Comparison of ENCODE assay signal across 1 cellular context in genomic region chr9:122092611-122093506, GRCh38.
TF ChIP-seq lines count a peak whose summit lies in the region.

Gene TTLL11 (minus strand): TSS chr9:122093308. CDS start chr9:122093148, 160 bp downstream.

TF ChIP-seq in HepG2, 621 proteins besides CTCF, POLR2A, EP300 and RAD21 (continued from another document and continues in another):
- TF ChIP-seq ZNF407 (CRISPR knock-in tag; IDR thresholded peaks at IDR 0.05; ENCODE audit: not compliant biosample characterization) (peak; percentile 37), PAF1 (CRISPR knock-in tag; IDR thresholded peaks at IDR 0.05) (no peak), ZNF331 (CRISPR knock-in tag; IDR thresholded peaks at IDR 0.05) (peak; percentile 78; the same call in 1 of the 2 replicates), ZFP36L2 (CRISPR knock-in tag; IDR thresholded peaks at IDR 0.05) (no peak), ZBTB8A (CRISPR knock-in tag; IDR thresholded peaks at IDR 0.05; ENCODE audit: borderline replicate concordance, low read depth) (no peak), TARDBP (CRISPR knock-in tag; IDR thresholded peaks at IDR 0.05) (peak; percentile 67), DBP (CRISPR knock-in tag; IDR thresholded peaks at IDR 0.05; ENCODE audit: not compliant biosample characterization) (no peak), ZNF451 (CRISPR knock-in tag; IDR thresholded peaks at IDR 0.05) (peak; percentile 42; the same call in 1 of the 2 replicates), IKZF4 (CRISPR knock-in tag; IDR thresholded peaks at IDR 0.05; ENCODE audit: borderline replicate concordance, low read depth, not compliant biosample characterization) (no peak), ZNF326 (CRISPR knock-in tag; IDR thresholded peaks at IDR 0.05; ENCODE audit: borderline replicate concordance) (no peak), ZNF446 (CRISPR knock-in tag; IDR thresholded peaks at IDR 0.05) (peak; percentile 63; the same call in 1 of the 2 replicates), ZNF678 (CRISPR knock-in tag; IDR thresholded peaks at IDR 0.05) (no peak), ZNF335 (CRISPR knock-in tag; IDR thresholded peaks at IDR 0.05) (0 out of 2 replicates have a peak, but pooled peaks have one; percentile 49), EED (CRISPR knock-in tag; IDR thresholded peaks at IDR 0.05) (no peak; the same call in none of the 2 replicates), ELF3 (CRISPR knock-in tag; IDR thresholded peaks at IDR 0.05) (peak; percentile 54; the same call in 1 of the 2 replicates), ZNF235 (CRISPR knock-in tag; IDR thresholded peaks at IDR 0.05; ENCODE audit: borderline replicate concordance) (0 out of 2 replicates have a peak, but pooled peaks have one; percentile 20), STAT6 (CRISPR knock-in tag; IDR thresholded peaks at IDR 0.05; ENCODE audit: borderline replicate concordance) (no peak), ZNF543 (CRISPR knock-in tag; IDR thresholded peaks at IDR 0.05) (no peak), NCOA5 (CRISPR knock-in tag; IDR thresholded peaks at IDR 0.05) (no peak), ZBTB3 (CRISPR knock-in tag; IDR thresholded peaks at IDR 0.05; ENCODE audit: borderline replicate concordance, low read depth) (no peak), CENPT (CRISPR knock-in tag; IDR thresholded peaks at IDR 0.05; ENCODE audit: low read depth) (peak; percentile 64; the same call in 1 of the 2 replicates), NR3C1 (CRISPR knock-in tag; IDR thresholded peaks at IDR 0.05) (no peak), ZNF264 (CRISPR knock-in tag; IDR thresholded peaks at IDR 0.05) (no peak), WIZ (CRISPR knock-in tag; IDR thresholded peaks at IDR 0.05) (no peak), TEAD3 (CRISPR knock-in tag; optimal IDR thresholded peaks at IDR 0.05; ENCODE audit: borderline replicate concordance) (peak; percentile 25), CSRNP1 (CRISPR knock-in tag; IDR thresholded peaks at IDR 0.05) (peak; percentile 72; the same call in 1 of the 2 replicates), REPIN1 (CRISPR knock-in tag; IDR thresholded peaks at IDR 0.05; ENCODE audit: borderline replicate concordance, low read depth) (peak; percentile 69), TBX2 (CRISPR knock-in tag; IDR thresholded peaks at IDR 0.05; ENCODE audit: borderline replicate concordance) (no peak), USF2 (IDR thresholded peaks at IDR 0.05; ENCODE audit: low read depth, low read length) (peak; percentile 96), USF2 (CRISPR knock-in tag; IDR thresholded peaks at IDR 0.05; ENCODE audit: borderline replicate concordance) (peak; percentile 98; the same call in 1 of the 2 replicates), NR2C2 (CRISPR knock-in tag; IDR thresholded peaks at IDR 0.05; ENCODE audit: borderline replicate concordance) (peak; percentile 89), ZNF512 (CRISPR knock-in tag; IDR thresholded peaks at IDR 0.05) (no peak), ZNF7 (CRISPR knock-in tag; IDR thresholded peaks at IDR 0.05) (no peak), ZNF792 (CRISPR knock-in tag; IDR thresholded peaks at IDR 0.05) (no peak), E2F1 (CRISPR knock-in tag; IDR thresholded peaks at IDR 0.05) (no peak), ZNF709 (CRISPR knock-in tag; IDR thresholded peaks at IDR 0.05) (no peak), TERF1 (CRISPR knock-in tag; IDR thresholded peaks at IDR 0.05) (no peak)
